ENCODE assay signal across 8 cellular contexts in the genomic region with DNA sequence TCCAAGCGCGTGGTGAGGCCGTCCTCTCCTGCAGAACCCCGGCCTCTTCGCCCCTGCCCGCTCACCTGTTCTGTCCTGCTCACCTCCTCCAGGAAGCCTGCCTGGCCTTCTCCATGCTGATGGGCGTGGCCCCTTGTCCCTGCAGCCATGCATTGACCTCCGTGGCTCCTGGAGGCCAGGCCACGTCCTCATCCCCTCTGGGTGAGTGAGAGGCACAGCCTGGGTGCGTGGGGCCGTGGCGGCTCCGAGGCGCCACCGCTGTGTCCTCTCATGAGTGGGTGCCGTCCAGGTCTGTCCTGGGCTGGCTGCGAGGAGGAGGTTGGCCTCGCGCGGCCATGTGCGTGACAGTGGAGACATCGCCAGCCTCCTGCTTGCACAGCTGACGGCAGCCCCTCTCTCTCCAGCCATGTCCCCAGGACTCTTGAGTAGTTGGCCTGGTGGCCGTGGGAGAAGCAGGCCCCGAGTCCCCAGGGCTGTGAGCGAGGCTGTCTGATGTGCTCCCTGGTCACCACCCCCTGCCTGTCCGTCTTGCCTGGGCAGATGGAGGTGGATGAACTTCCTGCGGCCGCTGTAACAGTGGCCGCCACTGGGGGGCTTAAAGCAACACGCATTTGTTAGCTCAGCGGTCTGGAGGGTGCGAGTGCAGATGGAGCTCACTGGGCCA. TPM values are rescaled to one million over a fixed set of nuclear protein-coding genes. Genes with fewer than 3 reads are reported as not detected.
A peak's percentile ranks its signal among the peaks of the same experiment; 100 is the strongest.
DNase-seq lines count a peak whose midpoint lies in the region; ATAC-seq and TF ChIP-seq lines count a peak whose summit lies in the region.

No MANE protein-coding gene starts in this region.

- in situ Hi-C loops in GM23248 (cut with MboI), result no loop called here

- H3K9me3 Mint-ChIP-seq in activated CD8-positive, alpha-beta T cell treated with anti-CD3 and anti-CD28 coated beads for 36 hours, result no peaks in the 10 kb centered on the region

- H3F3A ChIP-seq in GM23248 (ENCODE audit: insufficient read depth), result no peaks in the 10 kb centered on the region

- H3K27ac ChIP-seq in GM23248, result no peak overlapping the region

- no peak overlapping the region for H3K4me3 Mint-ChIP-seq in activated CD8-positive, alpha-beta T cell treated with anti-CD3 and anti-CD28 coated beads for 36 hours

- H3K36me3 ChIP-seq in GM23248 (ENCODE audit: low read depth), result no peaks in the 10 kb centered on the region

- no peak overlapping the region for H3K4me2 ChIP-seq in GM23248 (ENCODE audit: unreplicated experiment)

- peak; percentile 27 for TF ChIP-seq CTCF in AG09319 (IDR thresholded peaks at IDR 0.05; ENCODE audit: low read depth, low read length)
- peak; percentile 24 for TF ChIP-seq CTCF in activated CD8-positive, alpha-beta T cell treated with anti-CD3 and anti-CD28 coated beads for 36 hours (IDR thresholded peaks at IDR 0.05)

- POLR2A ChIA-PET in activated CD8-positive, alpha-beta T cell treated with anti-CD3 and anti-CD28 coated beads for 36 hours (lab: Charles Lee), result interaction anchor here (1.3 kb wide), 1 partner anchor 8 kb away, joined by 3 read pairs; no protein-coding TSS in a partner anchor

- no peaks in the 10 kb centered on the region for H3K9me3 ChIP-seq in GM23248 (ENCODE audit: low read depth)

- H4K20me1 ChIP-seq in GM23248 (ENCODE audit: insufficient read depth), result no peaks in the 10 kb centered on the region

- H3K36me3 Mint-ChIP-seq in activated CD8-positive, alpha-beta T cell treated with anti-CD3 and anti-CD28 coated beads for 36 hours (ENCODE audit: low read depth), result no peaks in the 10 kb centered on the region

- ATAC-seq in activated CD8-positive, alpha-beta T cell treated with anti-CD3 and anti-CD28 coated beads for 36 hours, result peak; percentile 37

- no peaks in the 10 kb centered on the region for H3K27me3 Mint-ChIP-seq in activated CD8-positive, alpha-beta T cell treated with anti-CD3 and anti-CD28 coated beads for 36 hours

- no peak overlapping the region for H3K27ac Mint-ChIP-seq in activated CD8-positive, alpha-beta T cell treated with anti-CD3 and anti-CD28 coated beads for 36 hours

- H3K9ac ChIP-seq in GM23248, result no peak overlapping the region

- no peaks in the 10 kb centered on the region for H3K79me2 ChIP-seq in GM23248 (ENCODE audit: insufficient read depth)

- intact Hi-C loops in activated CD8-positive, alpha-beta T cell treated with anti-CD3 and anti-CD28 coated beads for 36 hours (cut with micrococcal nuclease), result no loop called here

- no peak for DNase-seq in AG09319 (ENCODE audit: extremely low read depth, low read depth)
- DNase-seq in GM23248, result peak; percentile 58
- peak; percentile 21 for DNase-seq in activated CD8-positive, alpha-beta T cell treated with anti-CD3 and anti-CD28 coated beads for 36 hours
- DNase-seq in iris pigment epithelial cell (ENCODE audit: low read depth), result peak; percentile 61
- no peak for DNase-seq in AML-193 (lab: John Stamatoyannopoulos, UW)
- no peak for DNase-seq in NCI-H774 (lab: John Stamatoyannopoulos, UW)
- no peak for DNase-seq in activated gamma-delta T cell treated with Interleukin-2 at 50 U/mL for 16 hours
- DNase-seq in NCI-H128 (lab: John Stamatoyannopoulos, UW; ENCODE audit: unreplicated experiment), result no peak

- H3K9me2 ChIP-seq in GM23248 (ENCODE audit: insufficient read depth), result no peaks in the 10 kb centered on the region

- H3K4me1 ChIP-seq in GM23248 (ENCODE audit: insufficient read depth), result no peaks in the 10 kb centered on the region

- H3K4me1 Mint-ChIP-seq in activated CD8-positive, alpha-beta T cell treated with anti-CD3 and anti-CD28 coated beads for 36 hours (ENCODE audit: low read depth), result no peaks in the 10 kb centered on the region

- H3K4me3 ChIP-seq in GM23248, result no peak overlapping the region

- 61 to 62% methylated on average over 30 to 33 of the region's 33 CpGs for WGBS in GM23248 (ENCODE audit: low coverage in 1 of 2, low lambda C conversion rate in 2 of 2, missing lambda C conversion rate in 2 of 2), 2 experiments

- H2AFZ ChIP-seq in GM23248, result no peak overlapping the region

- H3K27me3 ChIP-seq in GM23248 (replicated peaks; ENCODE audit: insufficient read depth), result no peaks in the 10 kb centered on the region

- CTCF ChIA-PET in activated CD8-positive, alpha-beta T cell treated with anti-CD3 and anti-CD28 coated beads for 36 hours (lab: Charles Lee), result interaction anchor here (1.2 kb wide), 1 partner anchor 32 kb away, joined by 6 read pairs; no protein-coding TSS in a partner anchor

RNA-seq across cellular contexts. Expression of a gene that starts 58.1 kb away (rescaled TPM):
- 0.63 and 1.4 TPM in 2 replicates for total RNA-seq in GM23248 (2014; rRNA removed; shearing (Covaris generic))
- 2.8 and 3.4 TPM in 2 replicates for polyA plus RNA-seq in GM23248 (2016; fragmentation: Nextera tagmentation; extraction: Ambion mirVana)
- 10 to 100 TPM; 15.4 to 15.7 TPM for total RNA-seq in activated CD8-positive, alpha-beta T cell treated with anti-CD3 and anti-CD28 coated beads for 36 hours

Comparison
In these comparisons a context has a peak if more than half of its experiments do, and no peak if none do; other contexts are left out.
1. DNase-seq: peak in GM23248 (single experiment), activated CD8-positive, alpha-beta T cell treated with anti-CD3 and anti-CD28 coated beads for 36 hours (single experiment) and iris pigment epithelial cell (single experiment); none in AG09319 (single experiment), AML-193 (0 of 2), NCI-H774 (single experiment), activated gamma-delta T cell treated with Interleukin-2 at 50 U/mL for 16 hours (single experiment) and NCI-H128 (single experiment).